Comparison of ENCODE assay signal across 8 cellular contexts in genomic region chr12:56645717-56646446, GRCh38. TPM values are rescaled to one million over a fixed set of nuclear protein-coding genes. Genes with fewer than 3 reads are reported as not detected.
DNase-seq lines count a peak whose midpoint lies in the region; ATAC-seq and TF ChIP-seq lines count a peak whose summit lies in the region.

Gene ATP5F1B, minus strand, starts transcription at chr12:56645984. Its CDS starts 21 bp downstream, at chr12:56645963.

- peaks cover 10 to 12% of the 10 kb centered on the region in 2 donors for H3K4me1 ChIP-seq in ascending aorta
- H3K4me1 ChIP-seq in right cardiac atrium (ENCODE audit: control insufficient read depth, insufficient read depth, low read length): no peaks in the 10 kb centered on the region
- peaks cover 0 to 4% of the 10 kb centered on the region in 2 donors for H3K4me1 ChIP-seq in uterus

- WGBS in right cardiac atrium: under 1% methylated on average over 39 of the region's 39 CpGs

- H3K27ac Mint-ChIP-seq in T-helper 2 cell treated with Interferon-gamma antibody and Interleukin-4, amounts not matched to agents 5 μg/mL and 100 μg/mL, for 36 hours: peak within 1 kb of the TSS; percentile 94

- H3K4me3 Mint-ChIP-seq in T-helper 2 cell treated with Interferon-gamma antibody and Interleukin-4, amounts not matched to agents 5 μg/mL and 100 μg/mL, for 36 hours: peak within 1 kb of the TSS; percentile 81

- peak; percentile 97 to 98 for DNase-seq in NCI-H1930 (lab: John Stamatoyannopoulos, UW)
- DNase-seq in T-helper 2 cell treated with Interferon-gamma antibody and Interleukin-4, amounts not matched to agents 5 μg/mL and 100 μg/mL, for 36 hours (ENCODE audit: low spot score): peak; percentile 94
- peak; percentile 97 to 98 for DNase-seq in ascending aorta (ENCODE audit: low spot score in 2 of 2)
- peak; percentile 96 to 98 (median 97) for DNase-seq in right cardiac atrium
- peak; percentile 100 for DNase-seq in pulmonary artery endothelial cell (ENCODE audit: low read depth, low spot score)
- DNase-seq in uterus: peak; percentile 94 to 99

- peaks cover 26 to 32% of the 10 kb centered on the region in 2 donors for H3K36me3 ChIP-seq in ascending aorta
- H3K36me3 ChIP-seq in uterus: no peaks in the 10 kb centered on the region

- no peaks in the 10 kb centered on the region for H3K9me3 ChIP-seq in ascending aorta
- no peaks in the 10 kb centered on the region for H3K9me3 ChIP-seq in right cardiac atrium (ENCODE audit: control insufficient read depth, low read length)
- no peaks in the 10 kb centered on the region for H3K9me3 ChIP-seq in uterus

- intact Hi-C loops in ascending aorta (cut with DNase I): loop anchor here (1.0 to 5.0 kb wide), 4 partner anchors 42 to 529 kb away; partner anchors contain the start of genes APOF, NACA, PTGES3 and RPL41
- intact Hi-C loops in right cardiac atrium (cut with DNase I): loop anchor here in 1 of 4 donors (5.0 kb wide), 1 partner anchor 36 kb away; no protein-coding TSS in a partner anchor
- intact Hi-C loops in uterus (cut with DNase I; ENCODE audit: low total_unique reads): no loop called here

- H3K27me3 ChIP-seq in ascending aorta (no peaks in the 10 kb centered on the region), right cardiac atrium (ENCODE audit: control insufficient read depth, insufficient read depth) (no peaks in the 10 kb centered on the region), uterus (no peaks in the 10 kb centered on the region)

- H3K27me3 Mint-ChIP-seq in T-helper 2 cell treated with Interferon-gamma antibody and Interleukin-4, amounts not matched to agents 5 μg/mL and 100 μg/mL, for 36 hours (ENCODE audit: low read depth): no peaks in the 10 kb centered on the region

- peaks cover 28% of the 10 kb centered on the region for H3K4me1 Mint-ChIP-seq in T-helper 2 cell treated with Interferon-gamma antibody and Interleukin-4, amounts not matched to agents 5 μg/mL and 100 μg/mL, for 36 hours (ENCODE audit: low read depth)

- ATAC-seq in GM18502 (IDR thresholded peaks at IDR 0.05; ENCODE audit: poor library complexity, unreplicated experiment) (peak; percentile 97), HG02970 (IDR thresholded peaks at IDR 0.05; ENCODE audit: low FRiP score, unreplicated experiment) (peak; percentile 96), right cardiac atrium (peak; percentile 99)

- peak; percentile 95 to 98 for TF ChIP-seq POLR2A in uterus (IDR thresholded peaks at IDR 0.05)

- H3K36me3 Mint-ChIP-seq in T-helper 2 cell treated with Interferon-gamma antibody and Interleukin-4, amounts not matched to agents 5 μg/mL and 100 μg/mL, for 36 hours (ENCODE audit: low read depth): peaks cover 33% of the 10 kb centered on the region

- TF ChIP-seq CTCF in ascending aorta (IDR thresholded peaks at IDR 0.05): no peak
- peak in 3 of 4 experiments; percentile 7 to 37 (median 22) for TF ChIP-seq CTCF in uterus (IDR thresholded peaks at IDR 0.05)

- H3K9me3 Mint-ChIP-seq in T-helper 2 cell treated with Interferon-gamma antibody and Interleukin-4, amounts not matched to agents 5 μg/mL and 100 μg/mL, for 36 hours: no peaks in the 10 kb centered on the region

- H3K27ac ChIP-seq in ascending aorta: peak within 1 kb of the TSS; percentile 88 to 91
- H3K27ac ChIP-seq in right cardiac atrium (ENCODE audit: low read length): peak within 1 kb of the TSS; percentile 97
- H3K27ac ChIP-seq in uterus: peak within 1 kb of the TSS; percentile 93 to 96

- peak within 1 kb of the TSS; percentile 94 for H3K4me3 ChIP-seq in ascending aorta
- H3K4me3 ChIP-seq in right cardiac atrium (ENCODE audit: low read length): peak within 1 kb of the TSS; percentile 89
- peak within 1 kb of the TSS; percentile 97 to 99 for H3K4me3 ChIP-seq in uterus

RNA-seq across cellular contexts. Expression of gene ATP5F1B, which starts in this region (rescaled TPM):
- total RNA-seq in ascending aorta (197 TPM), right cardiac atrium (1,000 to 10,000 TPM; 1,684 to 2,029 (median 1,762) TPM), pulmonary artery endothelial cell (633 and 660 TPM in 2 replicates), uterus (100 to 1,000 TPM; 166 to 279 (median 244) TPM)
- 1,409 TPM for polyA plus RNA-seq in right cardiac atrium

Comparison
In these comparisons a context has a peak if more than half of its experiments do, and no peak if none do; other contexts are left out.
1. Peak in every context shown above with its lines: DNase-seq, ATAC-seq, H3K4me3 ChIP-seq and H3K27ac ChIP-seq.
2. CTCF ChIP-seq: peak in uterus (3 of 4); none in ascending aorta (0 of 3).